ENCODE assay signal across 8 cellular contexts in the genomic region with DNA sequence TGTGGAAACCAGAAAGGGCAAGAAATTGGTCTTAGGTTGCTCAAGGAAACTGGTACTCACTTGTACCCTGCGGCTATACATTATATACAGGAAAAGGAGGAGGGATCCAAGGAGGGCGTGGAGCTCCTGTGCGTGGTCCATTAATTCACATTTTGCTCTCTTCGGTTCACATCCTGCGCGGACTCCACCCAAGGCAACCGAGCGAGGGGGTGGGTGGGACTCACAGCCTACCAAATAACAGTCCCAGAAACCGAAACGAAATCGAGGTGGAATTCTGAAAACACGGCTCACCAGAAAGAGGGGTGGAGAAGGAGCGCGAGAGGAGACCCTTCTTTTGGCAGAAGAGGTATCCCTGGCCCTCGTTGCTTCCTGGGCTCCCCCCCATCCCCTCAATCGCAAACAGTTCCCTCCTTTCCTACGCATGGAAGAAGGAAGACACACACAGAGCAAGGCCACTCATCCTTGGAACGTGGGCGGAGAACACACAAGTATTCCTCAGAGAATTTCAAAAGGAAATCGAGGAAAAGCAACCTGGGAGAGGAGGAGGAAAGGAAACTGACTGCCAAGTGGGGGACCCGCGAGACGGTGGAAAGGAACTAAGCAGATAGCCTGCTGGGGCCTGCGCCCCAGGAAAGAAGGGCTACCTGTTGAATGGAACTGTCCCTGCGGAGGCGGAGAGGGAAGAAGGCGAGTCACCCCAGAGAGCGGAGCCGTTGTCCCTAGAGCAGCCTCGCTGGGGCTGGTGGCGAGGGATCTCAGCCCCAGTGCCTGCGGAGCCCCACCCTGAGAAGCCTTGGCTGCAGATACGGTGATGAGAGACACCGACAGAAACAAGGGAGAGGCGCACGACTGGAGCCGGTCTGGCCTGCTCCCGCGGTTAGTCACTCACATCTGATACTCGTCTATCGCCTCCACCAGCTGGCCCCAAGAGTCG. TPM values are rescaled to one million over a fixed set of nuclear protein-coding genes. Genes with fewer than 3 reads are reported as not detected.
DNase-seq lines count a peak whose midpoint lies in the region; ATAC-seq, FAIRE-seq and TF ChIP-seq lines count a peak whose summit lies in the region.

No MANE protein-coding gene starts in this region.

- ATAC-seq in activated naive CD4-positive, alpha-beta T cell treated with anti-CD3 and anti-CD28 coated beads, Interleukin-2, amount 50 U/mL, for 72 hours: peak; percentile 54 to 60

- H3K27ac Mint-ChIP-seq in activated naive CD4-positive, alpha-beta T cell treated with anti-CD3 and anti-CD28 coated beads, Interleukin-2, amount 50 U/mL, for 72 hours: peak overlapping the region; percentile 97 to 100
- peak overlapping the region; percentile 95 for H3K27ac Mint-ChIP-seq in glutamatergic neuron (ENCODE audit: unreplicated experiment)

- no peaks in the 10 kb centered on the region for H3K9me3 ChIP-seq in parathyroid adenoma (ENCODE audit: control insufficient read depth, low read length)

- peaks cover 8% of the 10 kb centered on the region for H3K79me2 ChIP-seq in parathyroid adenoma

- H3K9me3 Mint-ChIP-seq in activated naive CD4-positive, alpha-beta T cell treated with anti-CD3 and anti-CD28 coated beads, Interleukin-2, amount 50 U/mL, for 72 hours: no peaks in the 10 kb centered on the region
- H3K9me3 Mint-ChIP-seq in glutamatergic neuron (ENCODE audit: unreplicated experiment): peaks cover 9% of the 10 kb centered on the region

- TF ChIP-seq CTCF in glutamatergic neuron (IDR thresholded peaks at IDR 0.05; ENCODE audit: partially characterized antibody, unreplicated experiment) (no peak), parathyroid adenoma (IDR thresholded peaks at IDR 0.05) (no peak)

- no peak overlapping the region for H3K9ac ChIP-seq in parathyroid adenoma

- H3K36me3 ChIP-seq in H7 (replicated peaks; ENCODE audit: control insufficient read depth, insufficient read depth, low read length): no peaks in the 10 kb centered on the region
- no peaks in the 10 kb centered on the region for H3K36me3 ChIP-seq in parathyroid adenoma (ENCODE audit: control insufficient read depth, insufficient read depth, low read length)

- peak; percentile 19 for FAIRE-seq in G401.6 (lab: Jason Lieb, UNC)

- H3K27ac ChIP-seq in parathyroid adenoma: peak overlapping the region; percentile 43

- peak overlapping the region; percentile 64 for H3K4me2 ChIP-seq in parathyroid adenoma (ENCODE audit: low read length)

- H3K4me1 ChIP-seq in parathyroid adenoma: no peaks in the 10 kb centered on the region

- no peaks in the 10 kb centered on the region for H3K27me3 ChIP-seq in H7 (ENCODE audit: control insufficient read depth, insufficient read depth, low read length)
- no peaks in the 10 kb centered on the region for H3K27me3 ChIP-seq in parathyroid adenoma (ENCODE audit: control insufficient read depth, insufficient read depth, low read length)

- peaks cover 35 to 53% of the 10 kb centered on the region in 2 donors for H3K36me3 Mint-ChIP-seq in activated naive CD4-positive, alpha-beta T cell treated with anti-CD3 and anti-CD28 coated beads, Interleukin-2, amount 50 U/mL, for 72 hours
- no peaks in the 10 kb centered on the region for H3K36me3 Mint-ChIP-seq in glutamatergic neuron (ENCODE audit: unreplicated experiment)

- H3K4me1 Mint-ChIP-seq in glutamatergic neuron (ENCODE audit: low read depth, unreplicated experiment): peaks cover 10% of the 10 kb centered on the region

- H3K27me3 Mint-ChIP-seq in glutamatergic neuron (ENCODE audit: unreplicated experiment): peaks cover 12% of the 10 kb centered on the region

- peak overlapping the region; percentile 99 for H3K4me3 Mint-ChIP-seq in glutamatergic neuron (ENCODE audit: unreplicated experiment)

- peak overlapping the region; percentile 97 for H3K4me3 ChIP-seq in H7 (ENCODE audit: insufficient read depth, low read depth, low read length)
- peak overlapping the region; percentile 100 for H3K4me3 ChIP-seq in parathyroid adenoma (ENCODE audit: low read depth, low read length)

- peak overlapping the region; percentile 75 for H2AFZ ChIP-seq in parathyroid adenoma

- DNase-seq in H7 (peak; percentile 66), LHCN-M2 (ENCODE audit: low read depth) (peak; percentile 63), SKM-1 treated with dmso at 0.1 percent for 144 hours (lab: John Stamatoyannopoulos, UW; ENCODE audit: unreplicated experiment) (peak; percentile 44), glutamatergic neuron (peak; percentile 48), ureter (ENCODE audit: low spot score) (peak; percentile 61)
- peak; percentile 43 to 72 for DNase-seq in activated naive CD4-positive, alpha-beta T cell treated with anti-CD3 and anti-CD28 coated beads, Interleukin-2, amount 50 U/mL, for 72 hours (ENCODE audit: low spot score in 2 of 2)

RNA-seq across cellular contexts. Expression of a gene that starts 0.7 kb away (rescaled TPM):
- 48.3 and 58.1 TPM in 2 replicates for total RNA-seq in H7 (2014; rRNA removed; shearing (Covaris generic))
- 49.2 and 65.3 TPM in 2 replicates for total RNA-seq in LHCN-M2 (2014; rRNA removed)
- 52.3 TPM for polyA plus RNA-seq in LHCN-M2 (2012)
- 10 to 100 TPM; 52.9 to 75.8 TPM for total RNA-seq in activated naive CD4-positive, alpha-beta T cell treated with anti-CD3 and anti-CD28 coated beads, Interleukin-2, amount 50 U/mL, for 72 hours
- 73.3 TPM for total RNA-seq in glutamatergic neuron (ENCODE audit: unreplicated experiment)
- 56.5 TPM for total RNA-seq in ureter

RNA-seq across cellular contexts. Expression of a gene that starts 0.8 kb away (rescaled TPM):
- total RNA-seq in H7 (2014; rRNA removed; shearing (Covaris generic)): 44.5 and 59.6 TPM in 2 replicates
- total RNA-seq in LHCN-M2 (2014; rRNA removed) (64.4 and 78.9 TPM in 2 replicates), glutamatergic neuron (ENCODE audit: unreplicated experiment) (19.0 TPM), ureter (55.4 TPM)
- polyA plus RNA-seq in LHCN-M2 (2012): 12.4 TPM
- total RNA-seq in activated naive CD4-positive, alpha-beta T cell treated with anti-CD3 and anti-CD28 coated beads, Interleukin-2, amount 50 U/mL, for 72 hours: 10 to 100 TPM; 36.7 to 38.2 TPM

RNA-seq across cellular contexts. Expression of a gene that starts 25.4 kb away (rescaled TPM):
- total RNA-seq in H7 (2014; rRNA removed; shearing (Covaris generic)): not detected in 2 replicates
- not detected in 2 replicates for total RNA-seq in LHCN-M2 (2014; rRNA removed)
- polyA plus RNA-seq in LHCN-M2 (2012): not detected
- total RNA-seq in activated naive CD4-positive, alpha-beta T cell treated with anti-CD3 and anti-CD28 coated beads, Interleukin-2, amount 50 U/mL, for 72 hours: under 1 TPM in 1 of 2 donors, not detected in 1; 0.53 TPM
- not detected for total RNA-seq in glutamatergic neuron (ENCODE audit: unreplicated experiment)
- 0.44 TPM for total RNA-seq in ureter

Comparison
In these comparisons a context has a peak if more than half of its experiments do, and no peak if none do; other contexts are left out.
1. Peak in every context shown above with its lines: DNase-seq, ATAC-seq, H3K4me3 ChIP-seq and H3K27ac ChIP-seq.